In genomic region chr21:38041493-38041892, GRCh38 we compare ENCODE assay signal across 29 cellular contexts.
"Had no signal": no experiment of that assay in that cellular context is flagged by ENCODE, and none has a peak within 500 bp of the region (broad histone marks: within the 10 kb centered on the region; RNA-seq: fewer than 3 reads in every experiment).

No MANE protein-coding gene starts in this region.

- H3K27ac Mint-ChIP-seq: mesothelial cell of epicardium; naive B cell; natural killer cell treated with Interleukin-12 subunit alpha and Interleukin-12 subunit beta and Interleukin-15 and Interleukin-18, amount 100 ng/mL, for 72 hours; stimulated activated effector memory CD8-positive, alpha-beta T cell treated with anti-CD3 and anti-CD28 coated beads, Interleukin-12 subunit alpha, Interleukin-12 subunit beta, amount 100 ng/mL, for 72 hours had no signal

- H3K9me3 ChIP-seq: esophagus muscularis mucosa, gastroesophageal sphincter, heart left ventricle, lower lobe of right lung, mucosa of descending colon, prostate gland, right atrium auricular region, sigmoid colon, stomach, thyroid gland, vagina had no signal

- H3K27ac ChIP-seq: coronary artery, esophagus muscularis mucosa, foreskin keratinocyte, gastroesophageal sphincter, heart left ventricle, hepatocyte, lower lobe of right lung, prostate gland, right atrium auricular region, sigmoid colon, stomach, thyroid gland, vagina had no signal

- H3K4me1 Mint-ChIP-seq: naive B cell; stimulated activated effector memory CD8-positive, alpha-beta T cell treated with anti-CD3 and anti-CD28 coated beads, Interleukin-12 subunit alpha, Interleukin-12 subunit beta, amount 100 ng/mL, for 72 hours had no signal

- FAIRE-seq: endothelial cell of umbilical vein, keratinocyte had no signal

- H3K4me2 ChIP-seq: hepatocyte had no signal

- H3K9me3 Mint-ChIP-seq: mesothelial cell of epicardium; natural killer cell treated with Interleukin-12 subunit alpha and Interleukin-12 subunit beta and Interleukin-15 and Interleukin-18, amount 100 ng/mL, for 72 hours; neural crest cell; stimulated activated effector memory CD8-positive, alpha-beta T cell treated with anti-CD3 and anti-CD28 coated beads, Interleukin-12 subunit alpha, Interleukin-12 subunit beta, amount 100 ng/mL, for 72 hours had no signal

- H3K79me2 ChIP-seq: hepatocyte had no signal

- DNase-seq: dermis blood vessel endothelial cell; effector memory CD4-positive, alpha-beta T cell; foreskin keratinocyte; heart left ventricle; left ventricle myocardium superior; lower lobe of right lung; mucosa of descending colon; naive B cell; nucleus accumbens; sigmoid colon; stimulated activated CD4-positive, alpha-beta T cell treated with anti-CD3 and anti-CD28 coated beads, Interleukin-2, amount 100 ng/mL, for 24 hours; stimulated activated CD4-positive, alpha-beta T cell treated with anti-CD3 and anti-CD28 coated beads, Interleukin-4, amount 100 ng/mL, for 24 hours; stimulated activated naive CD4-positive, alpha-beta T cell treated with Interleukin-2 at 50 U/mL for 16 hours; stomach; thyroid gland; trophoblast cell had no signal

- H2AFZ ChIP-seq: hepatocyte had no signal

- H3K4me3 ChIP-seq: coronary artery, esophagus muscularis mucosa, gastroesophageal sphincter, heart left ventricle, hepatocyte, lower lobe of right lung, mucosa of descending colon, prostate gland, right atrium auricular region, sigmoid colon, stomach, thyroid gland, vagina had no signal

- H3K4me1 ChIP-seq: esophagus muscularis mucosa, gastroesophageal sphincter, heart left ventricle, lower lobe of right lung, prostate gland, right atrium auricular region, sigmoid colon, stomach, thyroid gland had no signal

- ATAC-seq: foreskin keratinocyte; gastroesophageal sphincter; heart left ventricle; left ventricle myocardium superior; lower lobe of right lung; mucosa of descending colon; natural killer cell treated with Interleukin-12 subunit alpha and Interleukin-12 subunit beta and Interleukin-15 and Interleukin-18, amount 100 ng/mL, for 72 hours; stimulated activated effector memory CD8-positive, alpha-beta T cell treated with anti-CD3 and anti-CD28 coated beads, Interleukin-12 subunit alpha, Interleukin-12 subunit beta, amount 100 ng/mL, for 72 hours had no signal

- H3K4me3 Mint-ChIP-seq: mesothelial cell of epicardium; naive B cell; natural killer cell treated with Interleukin-12 subunit alpha and Interleukin-12 subunit beta and Interleukin-15 and Interleukin-18, amount 100 ng/mL, for 72 hours; neural crest cell; stimulated activated effector memory CD8-positive, alpha-beta T cell treated with anti-CD3 and anti-CD28 coated beads, Interleukin-12 subunit alpha, Interleukin-12 subunit beta, amount 100 ng/mL, for 72 hours had no signal

- H3K36me3 Mint-ChIP-seq: mesothelial cell of epicardium; naive B cell; natural killer cell treated with Interleukin-12 subunit alpha and Interleukin-12 subunit beta and Interleukin-15 and Interleukin-18, amount 100 ng/mL, for 72 hours; stimulated activated effector memory CD8-positive, alpha-beta T cell treated with anti-CD3 and anti-CD28 coated beads, Interleukin-12 subunit alpha, Interleukin-12 subunit beta, amount 100 ng/mL, for 72 hours had no signal

- H3K36me3 ChIP-seq: esophagus muscularis mucosa, gastroesophageal sphincter, heart left ventricle, lower lobe of right lung, prostate gland, right atrium auricular region, sigmoid colon, stomach, thyroid gland, vagina had no signal

- H3K27me3 ChIP-seq: esophagus muscularis mucosa, hepatocyte, right atrium auricular region, sigmoid colon, thyroid gland, vagina had no signal
